ENCODE assay signal across 1 cellular context in the genomic region with DNA sequence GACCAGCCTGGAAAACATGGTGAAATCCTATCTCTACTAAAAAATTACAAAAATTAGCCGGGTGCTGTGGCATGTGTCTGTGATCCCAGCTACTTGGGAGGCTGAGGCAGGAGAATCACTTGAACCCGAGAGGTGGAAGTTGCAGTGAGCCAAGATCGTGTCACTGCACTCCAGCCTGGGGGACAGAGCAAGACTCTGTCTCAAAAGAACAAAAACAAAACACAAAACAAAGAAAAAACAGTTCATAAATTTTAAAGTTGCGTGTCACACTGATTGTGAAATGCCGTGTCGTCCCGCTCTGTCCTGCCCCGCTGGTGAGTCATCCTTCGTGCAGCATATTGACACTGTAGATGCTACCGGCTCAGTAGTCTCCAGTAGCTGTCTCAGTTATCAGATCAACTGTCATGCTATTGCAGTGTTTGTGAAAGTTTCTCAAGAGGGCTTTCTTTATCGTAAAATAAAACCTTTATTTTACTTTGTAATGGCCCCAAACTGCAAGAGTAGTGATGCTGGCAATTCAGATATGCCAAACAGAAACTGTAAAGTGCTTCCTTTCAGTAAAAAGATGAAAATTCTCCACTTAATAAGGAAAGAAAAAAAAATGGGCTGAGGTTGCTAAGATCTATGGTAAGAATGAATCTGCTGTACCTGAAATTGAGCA.
A peak's percentile ranks its signal among the peaks of the same experiment; 100 is the strongest.
TF ChIP-seq lines count a peak whose summit lies in the region.

No MANE protein-coding gene starts in this region.

TF ChIP-seq in HepG2, 621 proteins besides CTCF, POLR2A, EP300 and RAD21 (continued from another document and continues in another):
- TF ChIP-seq STAT6 (CRISPR knock-in tag; IDR thresholded peaks at IDR 0.05; ENCODE audit: borderline replicate concordance) (no peak), HNRNPUL1 (IDR thresholded peaks at IDR 0.05; ENCODE audit: low read depth, low read length) (no peak), FLYWCH1 (CRISPR knock-in tag; IDR thresholded peaks at IDR 0.05) (no peak), ZBTB7A (CRISPR knock-in tag; IDR thresholded peaks at IDR 0.05) (no peak), ZIK1 (CRISPR knock-in tag; IDR thresholded peaks at IDR 0.05; ENCODE audit: borderline replicate concordance, low read depth) (no peak), PHF8 (CRISPR knock-in tag; IDR thresholded peaks at IDR 0.05) (0 out of 2 replicates have a peak, but pooled peaks have one; percentile 16), RXRB (CRISPR knock-in tag; IDR thresholded peaks at IDR 0.05; ENCODE audit: borderline replicate concordance) (peak; percentile 61; the same call in 1 of the 2 replicates), FOXC1 (CRISPR knock-in tag; IDR thresholded peaks at IDR 0.05; ENCODE audit: borderline replicate concordance) (no peak), ZBTB38 (CRISPR knock-in tag; IDR thresholded peaks at IDR 0.05) (no peak), ZNF530 (CRISPR knock-in tag; IDR thresholded peaks at IDR 0.05; ENCODE audit: low read depth) (no peak), ZBTB39 (CRISPR knock-in tag; IDR thresholded peaks at IDR 0.05) (no peak), POLR2AphosphoS5 (IDR thresholded peaks at IDR 0.05; ENCODE audit: low read depth, low read length) (no peak), GATA4 (IDR thresholded peaks at IDR 0.05; ENCODE audit: borderline replicate concordance, low read depth) (no peak), ZNF672 (CRISPR knock-in tag; IDR thresholded peaks at IDR 0.05) (no peak), PAX8 (CRISPR knock-in tag; IDR thresholded peaks at IDR 0.05; ENCODE audit: borderline replicate concordance) (no peak), TBX3 (IDR thresholded peaks at IDR 0.05; ENCODE audit: borderline replicate concordance) (no peak), TARDBP (CRISPR knock-in tag; IDR thresholded peaks at IDR 0.05) (0 out of 2 replicates have a peak, but pooled peaks have one; percentile 16), GLI4 (CRISPR knock-in tag; IDR thresholded peaks at IDR 0.05; ENCODE audit: borderline replicate concordance) (no peak), FUBP1 (CRISPR knock-in tag; IDR thresholded peaks at IDR 0.05; ENCODE audit: borderline replicate concordance) (no peak), ERF (CRISPR knock-in tag; IDR thresholded peaks at IDR 0.05) (peak; percentile 50; the same call in 1 of the 2 replicates), REPIN1 (CRISPR knock-in tag; IDR thresholded peaks at IDR 0.05; ENCODE audit: borderline replicate concordance, low read depth) (no peak), SMC3 (IDR thresholded peaks at IDR 0.05; ENCODE audit: low read length) (no peak; the same call in 1 of the 2 replicates), NFKBIZ (CRISPR knock-in tag; IDR thresholded peaks at IDR 0.05) (0 out of 2 replicates have a peak, but pooled peaks have one; percentile 28), CAMTA2 (CRISPR knock-in tag; IDR thresholded peaks at IDR 0.05; ENCODE audit: borderline replicate concordance) (no peak), AGO1 (IDR thresholded peaks at IDR 0.05; ENCODE audit: low read depth, low read length, poor library complexity, severe bottlenecking) (no peak), ZNF430 (CRISPR knock-in tag; IDR thresholded peaks at IDR 0.05) (no peak), SAP130 (CRISPR knock-in tag; IDR thresholded peaks at IDR 0.05; ENCODE audit: low read depth) (peak; percentile 84), PRMT3 (CRISPR knock-in tag; IDR thresholded peaks at IDR 0.05; ENCODE audit: borderline replicate concordance, low read depth) (no peak), POLR2G (IDR thresholded peaks at IDR 0.05; ENCODE audit: low read depth, low read length) (no peak), ZNF24 (IDR thresholded peaks at IDR 0.05) (no peak), ZNF792 (CRISPR knock-in tag; IDR thresholded peaks at IDR 0.05) (peak; percentile 83; the same call in 1 of the 2 replicates), KLF16 (CRISPR knock-in tag; IDR thresholded peaks at IDR 0.05) (0 out of 4 replicates have a peak, but pooled peaks of 1 of the 2 experiments have one; percentile 49)
- TF ChIP-seq, protein P1, sequence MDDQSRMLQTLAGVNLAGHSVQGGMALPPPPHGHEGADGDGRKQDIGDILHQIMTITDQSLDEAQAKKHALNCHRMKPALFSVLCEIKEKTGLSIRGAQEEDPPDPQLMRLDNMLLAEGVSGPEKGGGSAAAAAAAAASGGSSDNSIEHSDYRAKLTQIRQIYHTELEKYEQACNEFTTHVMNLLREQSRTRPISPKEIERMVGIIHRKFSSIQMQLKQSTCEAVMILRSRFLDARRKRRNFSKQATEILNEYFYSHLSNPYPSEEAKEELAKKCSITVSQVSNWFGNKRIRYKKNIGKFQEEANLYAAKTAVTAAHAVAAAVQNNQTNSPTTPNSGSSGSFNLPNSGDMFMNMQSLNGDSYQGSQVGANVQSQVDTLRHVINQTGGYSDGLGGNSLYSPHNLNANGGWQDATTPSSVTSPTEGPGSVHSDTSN (CRISPR knock-in tag; IDR thresholded peaks at IDR 0.05; ENCODE audit: borderline replicate concordance) = no peak
- TF ChIP-seq, protein P2, sequence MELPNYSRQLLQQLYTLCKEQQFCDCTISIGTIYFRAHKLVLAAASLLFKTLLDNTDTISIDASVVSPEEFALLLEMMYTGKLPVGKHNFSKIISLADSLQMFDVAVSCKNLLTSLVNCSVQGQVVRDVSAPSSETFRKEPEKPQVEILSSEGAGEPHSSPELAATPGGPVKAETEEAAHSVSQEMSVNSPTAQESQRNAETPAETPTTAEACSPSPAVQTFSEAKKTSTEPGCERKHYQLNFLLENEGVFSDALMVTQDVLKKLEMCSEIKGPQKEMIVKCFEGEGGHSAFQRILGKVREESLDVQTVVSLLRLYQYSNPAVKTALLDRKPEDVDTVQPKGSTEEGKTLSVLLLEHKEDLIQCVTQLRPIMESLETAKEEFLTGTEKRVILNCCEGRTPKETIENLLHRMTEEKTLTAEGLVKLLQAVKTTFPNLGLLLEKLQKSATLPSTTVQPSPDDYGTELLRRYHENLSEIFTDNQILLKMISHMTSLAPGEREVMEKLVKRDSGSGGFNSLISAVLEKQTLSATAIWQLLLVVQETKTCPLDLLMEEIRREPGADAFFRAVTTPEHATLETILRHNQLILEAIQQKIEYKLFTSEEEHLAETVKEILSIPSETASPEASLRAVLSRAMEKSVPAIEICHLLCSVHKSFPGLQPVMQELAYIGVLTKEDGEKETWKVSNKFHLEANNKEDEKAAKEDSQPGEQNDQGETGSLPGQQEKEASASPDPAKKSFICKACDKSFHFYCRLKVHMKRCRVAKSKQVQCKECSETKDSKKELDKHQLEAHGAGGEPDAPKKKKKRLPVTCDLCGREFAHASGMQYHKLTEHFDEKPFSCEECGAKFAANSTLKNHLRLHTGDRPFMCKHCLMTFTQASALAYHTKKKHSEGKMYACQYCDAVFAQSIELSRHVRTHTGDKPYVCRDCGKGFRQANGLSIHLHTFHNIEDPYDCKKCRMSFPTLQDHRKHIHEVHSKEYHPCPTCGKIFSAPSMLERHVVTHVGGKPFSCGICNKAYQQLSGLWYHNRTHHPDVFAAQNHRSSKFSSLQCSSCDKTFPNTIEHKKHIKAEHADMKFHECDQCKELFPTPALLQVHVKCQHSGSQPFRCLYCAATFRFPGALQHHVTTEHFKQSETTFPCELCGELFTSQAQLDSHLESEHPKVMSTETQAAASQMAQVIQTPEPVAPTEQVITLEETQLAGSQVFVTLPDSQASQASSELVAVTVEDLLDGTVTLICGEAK (IDR thresholded peaks at IDR 0.05) = no peak
- TF ChIP-seq, protein P2 (CRISPR knock-in tag; IDR thresholded peaks at IDR 0.05) = no peak
- TF ChIP-seq, protein P3, sequence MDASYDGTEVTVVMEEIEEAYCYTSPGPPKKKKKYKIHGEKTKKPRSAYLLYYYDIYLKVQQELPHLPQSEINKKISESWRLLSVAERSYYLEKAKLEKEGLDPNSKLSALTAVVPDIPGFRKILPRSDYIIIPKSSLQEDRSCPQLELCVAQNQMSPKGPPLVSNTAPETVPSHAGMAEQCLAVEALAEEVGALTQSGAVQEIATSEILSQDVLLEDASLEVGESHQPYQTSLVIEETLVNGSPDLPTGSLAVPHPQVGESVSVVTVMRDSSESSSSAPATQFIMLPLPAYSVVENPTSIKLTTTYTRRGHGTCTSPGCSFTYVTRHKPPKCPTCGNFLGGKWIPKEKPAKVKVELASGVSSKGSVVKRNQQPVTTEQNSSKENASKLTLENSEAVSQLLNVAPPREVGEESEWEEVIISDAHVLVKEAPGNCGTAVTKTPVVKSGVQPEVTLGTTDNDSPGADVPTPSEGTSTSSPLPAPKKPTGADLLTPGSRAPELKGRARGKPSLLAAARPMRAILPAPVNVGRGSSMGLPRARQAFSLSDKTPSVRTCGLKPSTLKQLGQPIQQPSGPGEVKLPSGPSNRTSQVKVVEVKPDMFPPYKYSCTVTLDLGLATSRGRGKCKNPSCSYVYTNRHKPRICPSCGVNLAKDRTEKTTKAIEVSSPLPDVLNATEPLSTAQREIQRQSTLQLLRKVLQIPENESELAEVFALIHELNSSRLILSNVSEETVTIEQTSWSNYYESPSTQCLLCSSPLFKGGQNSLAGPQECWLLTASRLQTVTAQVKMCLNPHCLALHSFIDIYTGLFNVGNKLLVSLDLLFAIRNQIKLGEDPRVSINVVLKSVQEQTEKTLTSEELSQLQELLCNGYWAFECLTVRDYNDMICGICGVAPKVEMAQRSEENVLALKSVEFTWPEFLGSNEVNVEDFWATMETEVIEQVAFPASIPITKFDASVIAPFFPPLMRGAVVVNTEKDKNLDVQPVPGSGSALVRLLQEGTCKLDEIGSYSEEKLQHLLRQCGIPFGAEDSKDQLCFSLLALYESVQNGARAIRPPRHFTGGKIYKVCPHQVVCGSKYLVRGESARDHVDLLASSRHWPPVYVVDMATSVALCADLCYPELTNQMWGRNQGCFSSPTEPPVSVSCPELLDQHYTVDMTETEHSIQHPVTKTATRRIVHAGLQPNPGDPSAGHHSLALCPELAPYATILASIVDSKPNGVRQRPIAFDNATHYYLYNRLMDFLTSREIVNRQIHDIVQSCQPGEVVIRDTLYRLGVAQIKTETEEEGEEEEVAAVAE (CRISPR knock-in tag; IDR thresholded peaks at IDR 0.05; ENCODE audit: borderline replicate concordance) = no peak
